ENCODE assay signal across 22 cellular contexts in genomic region chr11:126467046-126467370, GRCh38.
A peak's percentile ranks its signal among the peaks of the same experiment; 100 is the strongest.
DNase-seq lines count a peak whose midpoint lies in the region; ATAC-seq and TF ChIP-seq lines count a peak whose summit lies in the region.
"Had no signal": no experiment of that assay in that cellular context is flagged by ENCODE, and none has a peak within 500 bp of the region (broad histone marks: within the 10 kb centered on the region; RNA-seq: fewer than 3 reads in every experiment).

No MANE protein-coding gene starts in this region.

- no peaks in the 10 kb centered on the region for H4K20me1 ChIP-seq in DOHH2 (ENCODE audit: control insufficient read depth, insufficient read depth, low read depth, low read length)

- peaks cover 28% of the 10 kb centered on the region for H3K4me1 Mint-ChIP-seq in stimulated activated effector memory CD8-positive, alpha-beta T cell treated with anti-CD3 and anti-CD28 coated beads, Interleukin-12 subunit alpha, Interleukin-12 subunit beta, amount 100 ng/mL, for 72 hours

- H3K27me3 ChIP-seq in A673 (replicated peaks; ENCODE audit: insufficient read depth, low read depth, low read length, poor library complexity) (no peaks in the 10 kb centered on the region), DOHH2 (ENCODE audit: control insufficient read depth, low read length) (no peaks in the 10 kb centered on the region; the same call in 1 of the 2 replicates)
- H3K27me3 ChIP-seq: MG63, Peyer's patch, SJCRH30 had no signal

- H3K36me3 ChIP-seq in A673 (ENCODE audit: insufficient read depth, low read length, poor library complexity, severe bottlenecking) (no peaks in the 10 kb centered on the region), DOHH2 (ENCODE audit: control insufficient read depth, low read length) (no peaks in the 10 kb centered on the region)
- H3K36me3 ChIP-seq: MG63, Peyer's patch, SJCRH30 had no signal

- intact Hi-C loops in A673 (cut with micrococcal nuclease; ENCODE audit: unreplicated experiment) = no loop called here

- H3K4me3 ChIP-seq in A673 (ENCODE audit: low read depth, low read length, poor library complexity, severe bottlenecking) (no peak overlapping the region), DOHH2 (ENCODE audit: low read length) (peak overlapping the region; percentile 77; the same call in 1 of the 2 replicates)
- H3K4me3 ChIP-seq: MG63, Peyer's patch, SJCRH30 had no signal

- H3K9me3 ChIP-seq in A673 (ENCODE audit: low read depth, low read length, poor library complexity, severe bottlenecking) = no peaks in the 10 kb centered on the region
- no peaks in the 10 kb centered on the region for H3K9me3 ChIP-seq in DOHH2 (ENCODE audit: control insufficient read depth, insufficient read depth, low read length)
- H3K9me3 ChIP-seq: MG63, Peyer's patch, SJCRH30 had no signal

- H3K36me3 Mint-ChIP-seq in stimulated activated effector memory CD8-positive, alpha-beta T cell treated with anti-CD3 and anti-CD28 coated beads, Interleukin-12 subunit alpha, Interleukin-12 subunit beta, amount 100 ng/mL, for 72 hours = no peaks in the 10 kb centered on the region
- H3K36me3 Mint-ChIP-seq: CD8-positive, alpha-beta T cell had no signal

- no peaks in the 10 kb centered on the region for H3K9me2 ChIP-seq in DOHH2 (replicated peaks; ENCODE audit: control insufficient read depth, low read length)

- H3F3A ChIP-seq in DOHH2 (ENCODE audit: control insufficient read depth, insufficient read depth) = peaks cover 3% of the 10 kb centered on the region; the same call in 1 of the 2 replicates

- no peak for DNase-seq in A673 (ENCODE audit: low spot score)
- peak; percentile 50 for DNase-seq in RPMI8226
- DNase-seq in stimulated activated effector memory CD8-positive, alpha-beta T cell treated with anti-CD3 and anti-CD28 coated beads, Interleukin-12 subunit alpha, Interleukin-12 subunit beta, amount 100 ng/mL, for 72 hours (ENCODE audit: low spot score in 2 of 2) = no peak
- DNase-seq in NCI-H446 treated with DMSO at 0.1 percent for 48 hours (lab: John Stamatoyannopoulos, UW) = no peak
- DNase-seq: C1 segment of cervical spinal cord; CD8-positive, alpha-beta T cell; EL; GF-D8; MG63; NCI-H1092; NCI-H1436 treated with DMSO at 0.1 percent for 48 hours; NCI-H1930; NCI-H2227 treated with DMSO at 0.1 percent for 48 hours; NCI-H510A treated with DMSO at 0.1 percent for 48 hours; NCI-H748 treated with DMSO at 0.1 percent for 48 hours; NK-92 treated with Interleukin-12 subunit alpha and Interleukin-12 subunit beta, amount 100 ng/mL, for 24 hours; Peyer's patch; SJCRH30; T-helper 1 cell had no signal

- CTCF ChIA-PET in A673 (lab: Charles Lee) = no interaction called here

- no TSS peak for BruUV-seq in A673 (replicated peaks; lab: Mats Ljungman, UMichigan)

- peak overlapping the region; percentile 95 for H3K4me2 ChIP-seq in DOHH2 (ENCODE audit: low read length)

- H3K4me1 ChIP-seq in A673 (ENCODE audit: insufficient read depth, low read length, poor library complexity, severe bottlenecking) (peaks cover 44% of the 10 kb centered on the region), DOHH2 (ENCODE audit: control insufficient read depth, low read length) (peaks cover 46% of the 10 kb centered on the region)

- POLR2A ChIA-PET in A673 (lab: Charles Lee; ENCODE audit: low non-redundant PET) = no interaction called here

- H3K79me2 ChIP-seq in DOHH2 (ENCODE audit: control insufficient read depth, low read length) = no peaks in the 10 kb centered on the region

- no peak overlapping the region for H3K27ac Mint-ChIP-seq in stimulated activated effector memory CD8-positive, alpha-beta T cell treated with anti-CD3 and anti-CD28 coated beads, Interleukin-12 subunit alpha, Interleukin-12 subunit beta, amount 100 ng/mL, for 72 hours
- H3K27ac Mint-ChIP-seq: CD8-positive, alpha-beta T cell had no signal

- H3K9me3 Mint-ChIP-seq in stimulated activated effector memory CD8-positive, alpha-beta T cell treated with anti-CD3 and anti-CD28 coated beads, Interleukin-12 subunit alpha, Interleukin-12 subunit beta, amount 100 ng/mL, for 72 hours = peaks cover 2% of the 10 kb centered on the region
- H3K9me3 Mint-ChIP-seq: CD8-positive, alpha-beta T cell had no signal

- ATAC-seq in stimulated activated effector memory CD8-positive, alpha-beta T cell treated with anti-CD3 and anti-CD28 coated beads, Interleukin-12 subunit alpha, Interleukin-12 subunit beta, amount 100 ng/mL, for 72 hours = no peak
- no peak for ATAC-seq in HG03097 (IDR thresholded peaks at IDR 0.05; ENCODE audit: low FRiP score, unreplicated experiment)
- ATAC-seq in HG02588 (IDR thresholded peaks at IDR 0.05; ENCODE audit: unreplicated experiment) = no peak
- ATAC-seq: CD8-positive, alpha-beta T cell had no signal

- TF ChIP-seq CTCF in A673 (conservative IDR thresholded peaks at IDR 0.05; ENCODE audit: low read depth, low read length) (no peak), DOHH2 (IDR thresholded peaks at IDR 0.05; ENCODE audit: low read depth, low read length, poor library complexity, severe bottlenecking) (no peak)

- peak overlapping the region; percentile 70 for H3K27ac ChIP-seq in A673 (ENCODE audit: low read depth, low read length, poor library complexity, severe bottlenecking)
- H3K27ac ChIP-seq in DOHH2 (ENCODE audit: low read depth, low read length) = peak overlapping the region; percentile 80
- H3K27ac ChIP-seq: Peyer's patch, SJCRH30 had no signal

- H3K4me3 Mint-ChIP-seq in stimulated activated effector memory CD8-positive, alpha-beta T cell treated with anti-CD3 and anti-CD28 coated beads, Interleukin-12 subunit alpha, Interleukin-12 subunit beta, amount 100 ng/mL, for 72 hours = peak overlapping the region; percentile 63
- H3K4me3 Mint-ChIP-seq: CD8-positive, alpha-beta T cell had no signal
